Comparison of ENCODE assay signal across 9 cellular contexts in the genomic region with DNA sequence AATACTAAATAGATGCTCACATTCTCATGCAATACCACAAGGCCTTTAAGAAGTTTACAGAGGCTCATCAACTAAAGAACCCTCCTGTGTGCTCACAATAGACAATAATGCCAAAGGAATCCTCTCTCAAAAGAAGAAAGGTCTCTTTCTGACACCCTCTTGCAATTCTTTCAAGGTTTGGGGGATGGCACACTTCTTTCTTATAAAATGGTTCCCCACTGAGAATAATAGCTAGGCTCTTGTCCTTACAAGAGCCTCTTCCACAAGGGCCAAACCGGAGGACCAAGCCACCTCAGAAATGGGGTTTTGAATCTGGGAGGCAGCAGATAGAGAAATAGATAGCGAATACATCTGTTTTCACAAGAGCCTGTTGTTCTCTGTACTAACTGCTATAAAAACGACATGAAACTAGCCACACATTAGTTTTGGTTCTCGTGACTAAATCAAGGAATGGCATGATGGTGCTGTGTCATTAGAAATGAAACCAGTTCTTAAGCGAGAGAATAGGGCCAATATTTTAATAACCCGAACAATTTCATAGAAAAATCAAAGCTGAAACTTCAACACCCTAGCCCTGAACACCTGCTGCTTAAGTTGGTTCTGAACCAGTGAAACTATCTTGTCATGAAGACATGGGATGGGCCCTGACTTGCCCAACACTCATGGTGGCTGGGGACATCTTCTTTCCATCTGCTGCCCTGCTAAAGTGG.
DNase-seq lines count a peak whose midpoint lies in the region; ATAC-seq, FAIRE-seq and TF ChIP-seq lines count a peak whose summit lies in the region.
"Had no signal": no experiment of that assay in that cellular context is flagged by ENCODE, and none has a peak within 500 bp of the region (broad histone marks: within the 10 kb centered on the region; RNA-seq: fewer than 3 reads in every experiment).

No MANE protein-coding gene starts in this region.

- DNase-seq in H1 (ENCODE audit: low read depth in 1 of 2, low spot score in 2 of 2) (no peak), DMS 273 treated with DMSO at 0.1 percent for 48 hours (lab: John Stamatoyannopoulos, UW) (no peak), progenitor cell of endocrine pancreas (ENCODE audit: low spot score, unreplicated experiment) (no peak)
- DNase-seq in effector CD8-positive, alpha-beta T cell (lab: John Stamatoyannopoulos, UW), result no peak
- no peak for DNase-seq in CD8-positive, alpha-beta T cell
- DNase-seq: mucosa of descending colon had no signal

- peak overlapping the region; percentile 12; a peak in 1 of 4 replicates for H3K4me2 ChIP-seq in H1 (ENCODE audit: insufficient read depth in 1 of 2, low read depth in 2 of 2, low read length in 2 of 2)

- H3K27ac Mint-ChIP-seq in CD8-positive, alpha-beta T cell, result no peak overlapping the region
- H3K27ac Mint-ChIP-seq in progenitor cell of endocrine pancreas, result no peak overlapping the region

- no peak for TF ChIP-seq RAD21 in H1 (IDR thresholded peaks at IDR 0.05 in 1 of 2, conservative IDR thresholded peaks at IDR 0.05 in 1 of 2; ENCODE audit: low read depth in 2 of 2, low read length in 2 of 2)

- POLR2A ChIA-PET in H1 (lab: Charles Lee; ENCODE audit: partially characterized antibody), result interaction anchor here (0.6 to 1.1 kb wide), 2 partner anchors 31 to 610 kb away, joined by 3 to 4 read pairs; no protein-coding TSS in a partner anchor
- POLR2A ChIA-PET in CD8-positive, alpha-beta T cell (lab: Charles Lee), result interaction anchor here (0.5 kb wide), 1 partner anchor 685 kb away, joined by 3 read pairs; no protein-coding TSS in a partner anchor

- TF ChIP-seq CTCF in H1 (IDR thresholded peaks at IDR 0.05; ENCODE audit: control extremely low read depth in 1 of 3, insufficient read depth in 1 of 3, low read depth in 1 of 3, low read length in 3 of 3) (no peak), progenitor cell of endocrine pancreas (IDR thresholded peaks at IDR 0.05; ENCODE audit: unreplicated experiment) (no peak)
- no peak for TF ChIP-seq CTCF in CD8-positive, alpha-beta T cell (IDR thresholded peaks at IDR 0.05)

- H2BK20ac ChIP-seq in H1 (ENCODE audit: low read length), result 0 out of 2 replicates have a peak overlapping the region, but pooled peaks have one; percentile 8

- H3K27me3 Mint-ChIP-seq in CD8-positive, alpha-beta T cell (ENCODE audit: low read depth), result no peaks in the 10 kb centered on the region
- H3K27me3 Mint-ChIP-seq in progenitor cell of endocrine pancreas, result peaks cover 4% of the 10 kb centered on the region

- no peaks in the 10 kb centered on the region for H3K36me3 Mint-ChIP-seq in CD8-positive, alpha-beta T cell
- no peaks in the 10 kb centered on the region for H3K36me3 Mint-ChIP-seq in progenitor cell of endocrine pancreas (ENCODE audit: insufficient read depth)

- no peak overlapping the region for H2BK15ac ChIP-seq in H1 (ENCODE audit: low read length)

- CTCF ChIA-PET in H1 (lab: Charles Lee; ENCODE audit: partially characterized antibody), result interaction anchor here (0.9 to 1.8 kb wide), 4 partner anchors 13 to 56 kb away, joined by 3 to 9 read pairs (median 4); no protein-coding TSS in a partner anchor
- CTCF ChIA-PET in CD8-positive, alpha-beta T cell (lab: Charles Lee), result interaction anchor here (1.5 kb wide), 1 partner anchor 56 kb away, joined by 5 read pairs; no protein-coding TSS in a partner anchor

- H3K4me3 Mint-ChIP-seq in CD8-positive, alpha-beta T cell, result no peak overlapping the region
- no peak overlapping the region for H3K4me3 Mint-ChIP-seq in progenitor cell of endocrine pancreas (ENCODE audit: low read depth)

- FAIRE-seq in H1 (lab: Jason Lieb, UNC), result no peak

- H3K27ac ChIP-seq in H1 (ENCODE audit: low read depth, low read length), result no peak overlapping the region
- H3K27ac ChIP-seq in CD8-positive, alpha-beta T cell (ENCODE audit: low read depth, low read length), result no peak overlapping the region

- no peaks in the 10 kb centered on the region for H3K36me3 ChIP-seq in H1 (ENCODE audit: control insufficient read depth in 2 of 4, insufficient read depth in 4 of 4, low read length in 3 of 4)
- H3K36me3 ChIP-seq in CD8-positive, alpha-beta T cell (ENCODE audit: insufficient read depth, low read length), result no peaks in the 10 kb centered on the region

- no peak overlapping the region for H3K9ac ChIP-seq in H1 (replicated peaks in 1 of 4; ENCODE audit: extremely low read depth in 1 of 4, low read depth in 3 of 4, low read length in 3 of 4)

- no peak overlapping the region for H4K5ac ChIP-seq in H1 (ENCODE audit: insufficient read length, low read depth, low read length)

- H3K9me3 Mint-ChIP-seq in CD8-positive, alpha-beta T cell, result no peaks in the 10 kb centered on the region
- no peaks in the 10 kb centered on the region for H3K9me3 Mint-ChIP-seq in progenitor cell of endocrine pancreas (ENCODE audit: low read depth)

- H2AFZ ChIP-seq in H1 (ENCODE audit: low read length), result no peak overlapping the region

- no peak overlapping the region for H3K56ac ChIP-seq in H1 (replicated peaks; ENCODE audit: insufficient read length, low read depth, low read length)

- H3K9me3 ChIP-seq in H1 (ENCODE audit: insufficient read depth in 2 of 2, low read depth in 1 of 2, low read length in 1 of 2), result no peaks in the 10 kb centered on the region
- H3K9me3 ChIP-seq in CD8-positive, alpha-beta T cell (ENCODE audit: low read length), result no peaks in the 10 kb centered on the region
- H3K9me3 ChIP-seq: mucosa of descending colon had no signal

- no peak overlapping the region for H3K14ac ChIP-seq in H1 (ENCODE audit: insufficient read length)

- H4K20me1 ChIP-seq in H1 (replicated peaks in 1 of 2; ENCODE audit: control insufficient read depth in 1 of 2, insufficient read depth in 2 of 2, low read length in 2 of 2), result no peaks in the 10 kb centered on the region

- H4K91ac ChIP-seq in H1 (replicated peaks; ENCODE audit: insufficient read length, low read length), result no peak overlapping the region

- no peak overlapping the region for H2BK120ac ChIP-seq in H1 (replicated peaks; ENCODE audit: low read depth, low read length)

- TF ChIP-seq EP300 in H1 (IDR thresholded peaks at IDR 0.05; ENCODE audit: borderline replicate concordance in 1 of 2, low read depth in 2 of 2, low read length in 2 of 2), result no peak

- H3K23ac ChIP-seq in H1 (ENCODE audit: insufficient read length), result no peak overlapping the region

- no peak overlapping the region for H3K4ac ChIP-seq in H1 (replicated peaks; ENCODE audit: insufficient read length, low read depth, low read length)

- H3K4me1 ChIP-seq in H1 (replicated peaks in 1 of 4; ENCODE audit: control insufficient read depth in 3 of 4, insufficient read depth in 4 of 4, low read length in 3 of 4), result peaks cover 10 to 18% (median 13%) of the 10 kb centered on the region in 4 experiments
- H3K4me1 ChIP-seq in CD8-positive, alpha-beta T cell (ENCODE audit: insufficient read depth, low read length), result peaks cover 25% of the 10 kb centered on the region

- peak; percentile 52 for ATAC-seq in GM18907 (IDR thresholded peaks at IDR 0.05; ENCODE audit: unreplicated experiment)
- ATAC-seq in GM21717 (IDR thresholded peaks at IDR 0.05; ENCODE audit: unreplicated experiment), result peak; percentile 48
- peak; percentile 53 for ATAC-seq in HG03439 (IDR thresholded peaks at IDR 0.05; ENCODE audit: unreplicated experiment)
- no peak for ATAC-seq in CD8-positive, alpha-beta T cell
- ATAC-seq: mucosa of descending colon had no signal

- H3K23me2 ChIP-seq in H1 (ENCODE audit: low read depth, low read length), result no peaks in the 10 kb centered on the region

- 72% methylated on average over 6 of the region's 6 CpGs; no CpG with 5 or more reads in 1 of the 2 experiments for WGBS in H1 (ENCODE audit: extremely low coverage in 1 of 2, insufficient coverage in 1 of 2, insufficient read length in 1 of 2, insufficient replicate concordance in 2 of 2, low coverage in 1 of 2, low lambda C conversion rate in 2 of 2, missing lambda C conversion rate in 1 of 2), 2 experiments

- peak overlapping the region in 1 of 4 experiments; percentile 8; a peak in 1 of 8 replicates for H3K4me3 ChIP-seq in H1 (ENCODE audit: extremely low read depth in 1 of 4, insufficient read depth in 2 of 4, low read depth in 3 of 4, low read length in 4 of 4)
- no peak overlapping the region for H3K4me3 ChIP-seq in CD8-positive, alpha-beta T cell (ENCODE audit: low read depth, low read length)
- H3K4me3 ChIP-seq: mucosa of descending colon had no signal

- 0 out of 2 replicates have a peak overlapping the region, but pooled peaks have one; percentile 24 for H3K18ac ChIP-seq in H1 (ENCODE audit: extremely low read depth, low read length)

- no peak overlapping the region for H4K8ac ChIP-seq in H1 (ENCODE audit: extremely low read depth, insufficient read depth, low read length)

- intact Hi-C loops in CD8-positive, alpha-beta T cell (cut with DNase I, micrococcal nuclease), result no loop called here

- no peak overlapping the region; the same call in 1 of the 2 replicates for H2BK12ac ChIP-seq in H1 (ENCODE audit: low read depth, low read length)

- peaks cover 25% of the 10 kb centered on the region for H3K4me1 Mint-ChIP-seq in CD8-positive, alpha-beta T cell (ENCODE audit: low read depth)
- no peaks in the 10 kb centered on the region for H3K4me1 Mint-ChIP-seq in progenitor cell of endocrine pancreas (ENCODE audit: low read depth)

- H2BK5ac ChIP-seq in H1 (ENCODE audit: low read depth, low read length), result no peak overlapping the region

- no peaks in the 10 kb centered on the region; a peak in 1 of 7 replicates for H3K27me3 ChIP-seq in H1 (replicated peaks in 1 of 4; ENCODE audit: control insufficient read depth in 3 of 4, extremely low read depth in 1 of 4, insufficient read depth in 3 of 4, low read length in 3 of 4)
- no peaks in the 10 kb centered on the region for H3K27me3 ChIP-seq in CD8-positive, alpha-beta T cell (ENCODE audit: insufficient read depth, low read length)

- H3K79me1 ChIP-seq in H1 (ENCODE audit: low read depth, low read length), result no peaks in the 10 kb centered on the region

- H3K79me2 ChIP-seq in H1 (ENCODE audit: control insufficient read depth in 1 of 2, insufficient read depth in 2 of 2, low read length in 2 of 2), result no peaks in the 10 kb centered on the region

- no peak for TF ChIP-seq POLR2A in H1 (IDR thresholded peaks at IDR 0.05; ENCODE audit: control extremely low read depth in 1 of 2, low read depth in 2 of 2, low read length in 2 of 2)

- H2AK5ac ChIP-seq in H1 (ENCODE audit: low read depth, low read length), result no peak overlapping the region

TF ChIP-seq in H1, 55 proteins besides CTCF, POLR2A, EP300 and RAD21 (continues in another document):
- no peak for TF ChIP-seq KDM4A (IDR thresholded peaks at IDR 0.05; ENCODE audit: low read depth, low read length, severe bottlenecking)
